ENCODE assay signal across 13 cellular contexts in genomic region chr5:141250576-141250975, GRCh38. TPM values are rescaled to one million over a fixed set of nuclear protein-coding genes. Genes with fewer than 3 reads are reported as not detected.
DNase-seq lines count a peak whose midpoint lies in the region; TF ChIP-seq lines count a peak whose summit lies in the region.
"Had no signal": no experiment of that assay in that cellular context is flagged by ENCODE, and none has a peak within 500 bp of the region (broad histone marks: within the 10 kb centered on the region; RNA-seq: fewer than 3 reads in every experiment).

No MANE protein-coding gene starts in this region.

- intact Hi-C loops in A673 (cut with micrococcal nuclease; ENCODE audit: unreplicated experiment), result no loop called here

- CTCF ChIA-PET in A673 (lab: Charles Lee), result interaction anchor here (1.1 kb wide), 1 partner anchor 27 kb away, joined by 5 read pairs; the partner anchor contains the start of gene PCDHB14

- no peaks in the 10 kb centered on the region for H3K27me3 ChIP-seq in A673 (replicated peaks; ENCODE audit: insufficient read depth, low read depth, low read length, poor library complexity)
- no peaks in the 10 kb centered on the region for H3K27me3 ChIP-seq in adipocyte (replicated peaks; ENCODE audit: control insufficient read depth, insufficient read depth, low read length)

- no peak overlapping the region for H3K4me3 ChIP-seq in A673 (ENCODE audit: low read depth, low read length, poor library complexity, severe bottlenecking)
- peak overlapping the region; percentile 38 for H3K4me3 ChIP-seq in adipocyte (ENCODE audit: low read length)
- H3K4me3 ChIP-seq: A549 had no signal

- no peak overlapping the region for H3K27ac ChIP-seq in A673 (ENCODE audit: low read depth, low read length, poor library complexity, severe bottlenecking)
- H3K27ac ChIP-seq: A549, HL-60 had no signal

- no TSS peak for BruUV-seq in A673 (replicated peaks; lab: Mats Ljungman, UMichigan)

- POLR2A ChIA-PET in A673 (lab: Charles Lee; ENCODE audit: low non-redundant PET), result no interaction called here

- TF ChIP-seq CTCF in A673 (conservative IDR thresholded peaks at IDR 0.05; ENCODE audit: low read depth, low read length), result 0 out of 2 replicates have a peak, but pooled peaks have one; percentile 14

- DNase-seq in A673 (ENCODE audit: low spot score), result peak; percentile 77
- DNase-seq in DMS 273 (lab: John Stamatoyannopoulos, UW; ENCODE audit: unreplicated experiment), result peak; percentile 90
- DNase-seq in NCI-H69 (lab: John Stamatoyannopoulos, UW), result peak; percentile 44
- no peak for DNase-seq in adipocyte (ENCODE audit: low read depth)
- DNase-seq in T-helper 2 cell, result no peak
- DNase-seq in MV-4-11 (lab: John Stamatoyannopoulos, UW), result no peak
- no peak for DNase-seq in activated T-cell treated with anti-CD3 and anti-CD28 coated beads for 4 hours
- DNase-seq in UCSD-AML1 (lab: John Stamatoyannopoulos, UW; ENCODE audit: unreplicated experiment), result no peak
- DNase-seq: CD8-positive, alpha-beta T cell; COR-L47; DMS53 had no signal

- no peaks in the 10 kb centered on the region for H3K36me3 ChIP-seq in A673 (ENCODE audit: insufficient read depth, low read length, poor library complexity, severe bottlenecking)
- no peaks in the 10 kb centered on the region for H3K36me3 ChIP-seq in adipocyte (ENCODE audit: control insufficient read depth, insufficient read depth, low read length, severe bottlenecking)

- H3K9ac ChIP-seq in adipocyte (ENCODE audit: low read length), result no peak overlapping the region

- H3K4me1 ChIP-seq in A673 (ENCODE audit: insufficient read depth, low read length, poor library complexity, severe bottlenecking) (peaks cover 7% of the 10 kb centered on the region), adipocyte (ENCODE audit: control insufficient read depth, insufficient read depth, low read length) (no peaks in the 10 kb centered on the region)
- H3K4me1 ChIP-seq: A549 had no signal

- H3K9me3 ChIP-seq in A673 (ENCODE audit: low read depth, low read length, poor library complexity, severe bottlenecking), result peaks cover 73% of the 10 kb centered on the region
- H3K9me3 ChIP-seq in adipocyte (ENCODE audit: control insufficient read depth, low read length), result peaks cover 93% of the 10 kb centered on the region

RNA-seq across cellular contexts. Expression of gene PCDHB15, which starts 5.4 kb away (rescaled TPM):
- total RNA-seq in A673 (2021), result 1.2 and 2.3 TPM in 2 replicates
- total RNA-seq: CD8-positive, alpha-beta T cell had no signal

RNA-seq across cellular contexts. Expression of gene PCDHB14, which starts 27.4 kb away (rescaled TPM):
- total RNA-seq in A673 (2021), result 6.9 and 7.4 TPM in 2 replicates
- total RNA-seq: CD8-positive, alpha-beta T cell had no signal

RNA-seq across cellular contexts. Expression of gene PCDHB13, which starts 36.9 kb away (rescaled TPM):
- 1.8 and 2.5 TPM in 2 replicates for total RNA-seq in A673 (2021)
- total RNA-seq: CD8-positive, alpha-beta T cell had no signal

RNA-seq across cellular contexts. Expression of gene PCDHB12, which starts 42.1 kb away (rescaled TPM):
- total RNA-seq in A673 (2021), result 5.1 and 6.7 TPM in 2 replicates
- total RNA-seq: CD8-positive, alpha-beta T cell had no signal

RNA-seq across cellular contexts. Expression of gene PCDHB11, which starts 51.1 kb away (rescaled TPM):
- 14.2 and 15.3 TPM in 2 replicates for total RNA-seq in A673 (2021)
- total RNA-seq: CD8-positive, alpha-beta T cell had no signal

Comparison
In these comparisons a context has a peak if more than half of its experiments do, and no peak if none do; other contexts are left out.
1. DNase-seq: peak in A673 (single experiment), DMS 273 (single experiment) and NCI-H69 (single experiment); none in adipocyte (single experiment), T-helper 2 cell (0 of 5), MV-4-11 (single experiment), activated T-cell treated with anti-CD3 and anti-CD28 coated beads for 4 hours (single experiment) and UCSD-AML1 (single experiment).